ENCODE assay signal across 29 cellular contexts in the genomic region with DNA sequence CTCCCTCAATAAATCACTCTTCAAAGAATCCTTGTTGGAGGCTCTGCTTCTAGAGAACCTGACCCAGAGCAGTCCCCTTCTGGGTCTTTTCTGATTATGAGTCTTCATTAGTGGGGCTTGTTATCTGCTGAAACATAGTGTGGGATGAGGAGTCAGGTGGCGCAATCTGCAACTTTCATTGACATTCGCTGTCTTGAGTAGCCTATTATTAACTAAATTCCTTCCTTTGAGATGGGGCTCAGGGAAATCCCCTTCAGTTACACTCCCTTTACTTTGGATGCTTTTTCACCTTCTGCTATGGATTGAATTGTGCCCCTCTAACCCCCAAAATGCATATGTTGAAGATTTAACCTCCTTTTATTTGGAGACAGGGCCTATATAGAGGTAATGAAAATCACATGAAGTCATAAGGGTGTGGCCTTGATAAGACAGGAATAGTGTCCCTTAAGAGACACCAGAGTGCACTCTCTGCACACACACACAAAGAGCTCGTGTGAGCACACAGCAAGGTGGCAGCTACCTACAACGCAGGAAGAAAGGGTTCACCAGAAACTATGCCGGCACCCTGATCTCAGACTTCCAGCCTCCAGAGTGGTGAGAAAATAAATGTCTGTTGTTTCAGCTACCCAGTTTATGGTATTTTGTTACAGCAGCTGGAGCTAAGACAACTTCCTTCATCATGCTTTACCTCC. TPM values are rescaled to one million over a fixed set of nuclear protein-coding genes. Genes with fewer than 3 reads are reported as not detected.
DNase-seq lines count a peak whose midpoint lies in the region; ATAC-seq, FAIRE-seq and TF ChIP-seq lines count a peak whose summit lies in the region.
"Had no signal": no experiment of that assay in that cellular context is flagged by ENCODE, and none has a peak within 500 bp of the region (broad histone marks: within the 10 kb centered on the region; RNA-seq: fewer than 3 reads in every experiment).

No MANE protein-coding gene starts in this region.

- TF ChIP-seq CTCF in VCaP (conservative IDR thresholded peaks at IDR 0.05): peak; percentile 21
- no peak for TF ChIP-seq CTCF in glutamatergic neuron (IDR thresholded peaks at IDR 0.05; ENCODE audit: partially characterized antibody, unreplicated experiment)
- TF ChIP-seq CTCF in thyroid gland (IDR thresholded peaks at IDR 0.05): no peak

- H3K27ac Mint-ChIP-seq in T-helper 1 cell treated with Interleukin-12 subunit alpha and Interleukin-12 subunit beta and Interleukin-4 antibody, amounts not matched to agents 30 μg/mL and 1 μg/mL, for 36 hours: peak overlapping the region; percentile 12
- H3K27ac Mint-ChIP-seq in glutamatergic neuron (ENCODE audit: unreplicated experiment): peak overlapping the region; percentile 84
- H3K27ac Mint-ChIP-seq: activated CD4-positive, alpha-beta T cell treated with anti-CD3 and anti-CD28 coated beads, Interleukin-2, amount 10 ng/mL, durations not matched to agents 24 days and 14 days; T-cell had no signal

- no peak overlapping the region for H3K4me3 ChIP-seq in thyroid gland (replicated peaks in 1 of 3)
- H3K4me3 ChIP-seq: hepatocyte, ovary, PC-9 had no signal

- no peaks in the 10 kb centered on the region for H3K36me3 ChIP-seq in thyroid gland
- H3K36me3 ChIP-seq: ovary had no signal

- H3K4me1 Mint-ChIP-seq in T-helper 1 cell treated with Interleukin-12 subunit alpha and Interleukin-12 subunit beta and Interleukin-4 antibody, amounts not matched to agents 30 μg/mL and 1 μg/mL, for 36 hours (ENCODE audit: low read depth): peaks cover 16% of the 10 kb centered on the region
- peaks cover 15% of the 10 kb centered on the region for H3K4me1 Mint-ChIP-seq in glutamatergic neuron (ENCODE audit: low read depth, unreplicated experiment)

- H3K27me3 ChIP-seq in thyroid gland: no peaks in the 10 kb centered on the region
- H3K27me3 ChIP-seq: hepatocyte, ovary had no signal

- H3K27ac ChIP-seq in VCaP (no peak overlapping the region), thyroid gland (peak overlapping the region; percentile 2 to 52 (median 11))
- H3K27ac ChIP-seq: hepatocyte, ovary, PC-9 had no signal

- H3K9me3 Mint-ChIP-seq in T-helper 1 cell treated with Interleukin-12 subunit alpha and Interleukin-12 subunit beta and Interleukin-4 antibody, amounts not matched to agents 30 μg/mL and 1 μg/mL, for 36 hours: no peaks in the 10 kb centered on the region
- no peaks in the 10 kb centered on the region for H3K9me3 Mint-ChIP-seq in glutamatergic neuron (ENCODE audit: unreplicated experiment)
- H3K9me3 Mint-ChIP-seq: activated CD4-positive, alpha-beta T cell treated with anti-CD3 and anti-CD28 coated beads, Interleukin-2, amount 10 ng/mL, durations not matched to agents 24 days and 14 days; T-cell had no signal

- no peaks in the 10 kb centered on the region for H3K27me3 Mint-ChIP-seq in T-helper 1 cell treated with Interleukin-12 subunit alpha and Interleukin-12 subunit beta and Interleukin-4 antibody, amounts not matched to agents 30 μg/mL and 1 μg/mL, for 36 hours (ENCODE audit: low read depth)
- H3K27me3 Mint-ChIP-seq in glutamatergic neuron (ENCODE audit: unreplicated experiment): peaks cover 2% of the 10 kb centered on the region
- H3K27me3 Mint-ChIP-seq: activated CD4-positive, alpha-beta T cell treated with anti-CD3 and anti-CD28 coated beads, Interleukin-2, amount 10 ng/mL, durations not matched to agents 24 days and 14 days; T-cell had no signal

- TF ChIP-seq POLR2A in thyroid gland (IDR thresholded peaks at IDR 0.05): no peak

- no peak for FAIRE-seq in HTR-8/SVneo (lab: Jason Lieb, UNC)
- FAIRE-seq: endothelial cell of umbilical vein, H54, kidney had no signal

- intact Hi-C loops in thyroid gland (cut with DNase I): no loop called here

- peaks cover 13% of the 10 kb centered on the region for H3K36me3 Mint-ChIP-seq in T-helper 1 cell treated with Interleukin-12 subunit alpha and Interleukin-12 subunit beta and Interleukin-4 antibody, amounts not matched to agents 30 μg/mL and 1 μg/mL, for 36 hours (ENCODE audit: low read depth)
- H3K36me3 Mint-ChIP-seq in glutamatergic neuron (ENCODE audit: unreplicated experiment): no peaks in the 10 kb centered on the region

- ATAC-seq in HG03139 (IDR thresholded peaks at IDR 0.05; ENCODE audit: unreplicated experiment): no peak
- ATAC-seq: sciatic nerve had no signal

- H3K4me1 ChIP-seq in thyroid gland: peaks cover 0 to 29% of the 10 kb centered on the region in 2 donors

- 84 to 89% methylated on average over 5 of the region's 5 CpGs for WGBS in thyroid gland, 2 donors

- DNase-seq in T-helper 1 cell (no peak), glutamatergic neuron (no peak), thyroid gland (no peak), DMS114 treated with DMSO at 0.1 percent for 48 hours (lab: John Stamatoyannopoulos, UW; ENCODE audit: unreplicated experiment) (no peak), HTR-8/SVneo (ENCODE audit: insufficient read length, low spot score) (no peak)
- DNase-seq: activated CD4-positive, alpha-beta T cell treated with anti-CD3 and anti-CD28 coated beads, Interleukin-2, amount 10 ng/mL, durations not matched to agents 24 days and 14 days; C1 segment of cervical spinal cord; cortex of kidney; DMS 273 treated with DMSO at 0.1 percent for 48 hours; GDM1; kidney; NCI-H2171; NCI-H774; ovary; PC-9; SIG-M5; stimulated activated CD4-positive, alpha-beta T cell treated with anti-CD3 and anti-CD28 coated beads, Interleukin-15, amount 100 ng/mL, for 24 hours; substantia nigra; T-cell had no signal

- H3K4me3 Mint-ChIP-seq in T-helper 1 cell treated with Interleukin-12 subunit alpha and Interleukin-12 subunit beta and Interleukin-4 antibody, amounts not matched to agents 30 μg/mL and 1 μg/mL, for 36 hours: no peak overlapping the region
- H3K4me3 Mint-ChIP-seq in glutamatergic neuron (ENCODE audit: unreplicated experiment): peak overlapping the region; percentile 46
- H3K4me3 Mint-ChIP-seq: activated CD4-positive, alpha-beta T cell treated with anti-CD3 and anti-CD28 coated beads, Interleukin-2, amount 10 ng/mL, durations not matched to agents 24 days and 14 days; T-cell had no signal

- H3K9me3 ChIP-seq in thyroid gland: no peaks in the 10 kb centered on the region
- H3K9me3 ChIP-seq: ovary had no signal

RNA-seq across cellular contexts. Expression of a gene that starts 19.5 kb away (rescaled TPM):
- total RNA-seq in glutamatergic neuron (ENCODE audit: unreplicated experiment) (not detected), thyroid gland (100 to 1,000 TPM; 219 to 492 (median 343) TPM)
- total RNA-seq: A673; activated CD4-positive, alpha-beta T cell treated with anti-CD3 and anti-CD28 coated beads, Interleukin-2, amount 10 ng/mL, durations not matched to agents 24 days and 14 days; endothelial cell of umbilical vein; lung microvascular endothelial cell; myocyte; PC-9; sciatic nerve; T-cell had no signal

RNA-seq across cellular contexts. Expression of a gene that starts 23.9 kb away (rescaled TPM):
- total RNA-seq in glutamatergic neuron (ENCODE audit: unreplicated experiment) (39.3 TPM), thyroid gland (10 to 100 TPM; 41.5 to 66.6 (median 61.5) TPM)

RNA-seq across cellular contexts. Expression of a gene that starts 32.0 kb away (rescaled TPM):
- total RNA-seq in glutamatergic neuron (ENCODE audit: unreplicated experiment) (11.3 TPM), thyroid gland (100 to 1,000 TPM in 1 of 4 donors, 10 to 100 TPM in 3; 42.4 to 116 (median 77.7) TPM)

RNA-seq across cellular contexts. Expression of a gene that starts 32.7 kb away (rescaled TPM):
- total RNA-seq in glutamatergic neuron (ENCODE audit: unreplicated experiment) (37.5 TPM), thyroid gland (10 to 100 TPM; 28.7 to 39.4 (median 33.7) TPM)

Comparison
In these comparisons a context has a peak if more than half of its experiments do, and no peak if none do; other contexts are left out.
1. RNA of a gene that starts 19.5 kb away (total RNA-seq): 219 to 492 TPM in thyroid gland; not detected in glutamatergic neuron (single experiment); every median in the first group is over 100 times any median in the second.